ENCODE assay signal across 18 cellular contexts in the genomic region with DNA sequence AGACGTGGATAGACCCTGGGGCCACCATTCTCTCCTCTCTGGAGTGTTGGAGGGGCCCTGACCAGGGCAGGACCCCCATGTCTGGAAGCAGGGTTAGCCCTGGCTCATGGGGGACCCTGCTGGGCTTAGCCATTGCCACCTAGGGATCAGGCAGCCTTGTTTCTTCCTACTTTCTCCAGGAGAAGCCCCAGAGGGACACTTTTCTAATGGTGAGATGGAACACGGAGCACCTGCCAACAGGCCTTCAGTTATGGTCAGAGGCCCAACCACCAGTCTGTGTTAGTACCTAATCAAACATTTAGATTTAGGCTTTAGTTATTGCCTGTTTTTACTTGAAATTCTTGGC. TPM values are rescaled to one million over a fixed set of nuclear protein-coding genes. Genes with fewer than 3 reads are reported as not detected.
DNase-seq lines count a peak whose midpoint lies in the region; ATAC-seq and TF ChIP-seq lines count a peak whose summit lies in the region.
"Had no signal": no experiment of that assay in that cellular context is flagged by ENCODE, and none has a peak within 500 bp of the region (broad histone marks: within the 10 kb centered on the region; RNA-seq: fewer than 3 reads in every experiment).

No MANE protein-coding gene starts in this region.

- H3K9ac ChIP-seq in Karpas-422 (ENCODE audit: low read length) = peak overlapping the region; percentile 86

- no peaks in the 10 kb centered on the region for H3K9me3 Mint-ChIP-seq in activated CD8-positive, alpha-beta memory T cell treated with anti-CD3 and anti-CD28 coated beads, Interleukin-2, amount 10 ng/mL, durations not matched to agents 7 days and 5 days (ENCODE audit: low read depth)
- no peaks in the 10 kb centered on the region for H3K9me3 Mint-ChIP-seq in activated T-helper 2 cell treated with anti-CD3 and anti-CD28 coated beads, Interferon-gamma antibody, Interleukin-2, Interleukin-4, amounts not matched to agents 10 μg/mL and 5 μg/mL and 100 μg/mL, durations not matched to agents 14 hours and 24 hours and 36 hours
- H3K9me3 Mint-ChIP-seq in stimulated activated effector memory CD8-positive, alpha-beta T cell treated with anti-CD3 and anti-CD28 coated beads, Interleukin-12 subunit alpha, Interleukin-12 subunit beta, amount 100 ng/mL, for 72 hours = no peaks in the 10 kb centered on the region

- no peak for DNase-seq in activated CD8-positive, alpha-beta memory T cell treated with anti-CD3 and anti-CD28 coated beads, Interleukin-2, amount 10 ng/mL, durations not matched to agents 7 days and 5 days
- no peak for DNase-seq in activated CD8-positive, alpha-beta memory T cell treated with anti-CD3 and anti-CD28 coated beads for 24 hours
- DNase-seq in Karpas-422 (no peak), MG63 (no peak), WERI-Rb-1 (no peak)
- DNase-seq in activated T-helper 2 cell treated with anti-CD3 and anti-CD28 coated beads, Interferon-gamma antibody, Interleukin-2, Interleukin-4, amounts not matched to agents 10 μg/mL and 5 μg/mL and 100 μg/mL, durations not matched to agents 14 hours and 24 hours and 36 hours (ENCODE audit: low spot score) = no peak
- no peak for DNase-seq in stimulated activated effector memory CD8-positive, alpha-beta T cell treated with anti-CD3 and anti-CD28 coated beads, Interleukin-12 subunit alpha, Interleukin-12 subunit beta, amount 100 ng/mL, for 72 hours (ENCODE audit: low spot score in 2 of 2)
- DNase-seq: activated CD4-positive, alpha-beta T cell treated with anti-CD3 and anti-CD28 coated beads, Interleukin-2, amount 50 U/mL, for 1 hour; C1 segment of cervical spinal cord; DMS 273 treated with DMSO at 0.1 percent for 48 hours; GF-D8; NCI-H1417 treated with DMSO at 0.1 percent for 48 hours; NCI-H524 treated with DMSO at 0.1 percent for 48 hours; occipital lobe; spleen; stimulated activated CD4-positive, alpha-beta T cell treated with anti-CD3 and anti-CD28 coated beads, Interleukin-4, amount 100 ng/mL, for 4 hours; SW 1271 had no signal

- no peaks in the 10 kb centered on the region for H3K9me2 ChIP-seq in Karpas-422 (replicated peaks; ENCODE audit: insufficient read depth, low read length)

- peak overlapping the region; percentile 47 for H3K27ac Mint-ChIP-seq in activated CD8-positive, alpha-beta memory T cell treated with anti-CD3 and anti-CD28 coated beads, Interleukin-2, amount 10 ng/mL, durations not matched to agents 7 days and 5 days
- H3K27ac Mint-ChIP-seq in activated T-helper 2 cell treated with anti-CD3 and anti-CD28 coated beads, Interferon-gamma antibody, Interleukin-2, Interleukin-4, amounts not matched to agents 10 μg/mL and 5 μg/mL and 100 μg/mL, durations not matched to agents 14 hours and 24 hours and 36 hours = peak overlapping the region; percentile 47
- H3K27ac Mint-ChIP-seq in stimulated activated effector memory CD8-positive, alpha-beta T cell treated with anti-CD3 and anti-CD28 coated beads, Interleukin-12 subunit alpha, Interleukin-12 subunit beta, amount 100 ng/mL, for 72 hours = peak overlapping the region; percentile 78

- H3K4me2 ChIP-seq in Karpas-422 (ENCODE audit: low read depth, low read length, poor library complexity, severe bottlenecking) = peak overlapping the region; percentile 85

- H3K36me3 ChIP-seq in Karpas-422 (ENCODE audit: insufficient read depth, low read length) (peaks cover 34% of the 10 kb centered on the region), MG63 (peaks cover 40% of the 10 kb centered on the region), WERI-Rb-1 (peaks cover 68% of the 10 kb centered on the region)

- peaks cover 39% of the 10 kb centered on the region for H3K79me2 ChIP-seq in Karpas-422 (ENCODE audit: low read length)

- peaks cover 18% of the 10 kb centered on the region for H3K36me3 Mint-ChIP-seq in activated CD8-positive, alpha-beta memory T cell treated with anti-CD3 and anti-CD28 coated beads, Interleukin-2, amount 10 ng/mL, durations not matched to agents 7 days and 5 days
- H3K36me3 Mint-ChIP-seq in activated T-helper 2 cell treated with anti-CD3 and anti-CD28 coated beads, Interferon-gamma antibody, Interleukin-2, Interleukin-4, amounts not matched to agents 10 μg/mL and 5 μg/mL and 100 μg/mL, durations not matched to agents 14 hours and 24 hours and 36 hours (ENCODE audit: low read depth) = peaks cover 70% of the 10 kb centered on the region
- H3K36me3 Mint-ChIP-seq in stimulated activated effector memory CD8-positive, alpha-beta T cell treated with anti-CD3 and anti-CD28 coated beads, Interleukin-12 subunit alpha, Interleukin-12 subunit beta, amount 100 ng/mL, for 72 hours = peaks cover 82% of the 10 kb centered on the region

- peak overlapping the region; percentile 40; the same call in 1 of the 2 replicates for H3K27ac ChIP-seq in Karpas-422 (ENCODE audit: low read length)
- H3K27ac ChIP-seq in WERI-Rb-1 = no peak overlapping the region; the same call in 1 of the 2 replicates

- no peak overlapping the region for H2AFZ ChIP-seq in Karpas-422 (ENCODE audit: low read length)

- intact Hi-C loops in activated T-helper 2 cell treated with anti-CD3 and anti-CD28 coated beads, Interferon-gamma antibody, Interleukin-2, Interleukin-4, amounts not matched to agents 10 μg/mL and 5 μg/mL and 100 μg/mL, durations not matched to agents 14 hours and 24 hours and 36 hours (cut with micrococcal nuclease) = no loop called here

- no peak for TF ChIP-seq CTCF in WERI-Rb-1 (IDR thresholded peaks at IDR 0.05; ENCODE audit: low read depth, low read length)

- peaks cover 41% of the 10 kb centered on the region for H3K4me1 ChIP-seq in Karpas-422 (ENCODE audit: low read length)

- H3K9me3 ChIP-seq in Karpas-422 (ENCODE audit: low read length) (no peaks in the 10 kb centered on the region), MG63 (no peaks in the 10 kb centered on the region), WERI-Rb-1 (ENCODE audit: severe bottlenecking) (no peaks in the 10 kb centered on the region)
- H3K9me3 ChIP-seq: spleen had no signal

- H3K4me3 ChIP-seq in Karpas-422 (ENCODE audit: low read length) (peak overlapping the region; percentile 93; the same call in 1 of the 2 replicates), MG63 (no peak overlapping the region), WERI-Rb-1 (ENCODE audit: low read depth, low read length) (no peak overlapping the region)

- no peaks in the 10 kb centered on the region; the same call in 1 of the 2 replicates for H4K20me1 ChIP-seq in Karpas-422 (ENCODE audit: insufficient read depth, low read depth, low read length)

- no peak overlapping the region for H3K4me3 Mint-ChIP-seq in activated CD8-positive, alpha-beta memory T cell treated with anti-CD3 and anti-CD28 coated beads, Interleukin-2, amount 10 ng/mL, durations not matched to agents 7 days and 5 days
- no peak overlapping the region for H3K4me3 Mint-ChIP-seq in activated T-helper 2 cell treated with anti-CD3 and anti-CD28 coated beads, Interferon-gamma antibody, Interleukin-2, Interleukin-4, amounts not matched to agents 10 μg/mL and 5 μg/mL and 100 μg/mL, durations not matched to agents 14 hours and 24 hours and 36 hours (ENCODE audit: low read depth)
- H3K4me3 Mint-ChIP-seq in stimulated activated effector memory CD8-positive, alpha-beta T cell treated with anti-CD3 and anti-CD28 coated beads, Interleukin-12 subunit alpha, Interleukin-12 subunit beta, amount 100 ng/mL, for 72 hours = peak overlapping the region; percentile 91

- peaks cover 33% of the 10 kb centered on the region for H3K4me1 Mint-ChIP-seq in activated CD8-positive, alpha-beta memory T cell treated with anti-CD3 and anti-CD28 coated beads, Interleukin-2, amount 10 ng/mL, durations not matched to agents 7 days and 5 days
- H3K4me1 Mint-ChIP-seq in activated T-helper 2 cell treated with anti-CD3 and anti-CD28 coated beads, Interferon-gamma antibody, Interleukin-2, Interleukin-4, amounts not matched to agents 10 μg/mL and 5 μg/mL and 100 μg/mL, durations not matched to agents 14 hours and 24 hours and 36 hours (ENCODE audit: low read depth) = peaks cover 31% of the 10 kb centered on the region
- peaks cover 28% of the 10 kb centered on the region for H3K4me1 Mint-ChIP-seq in stimulated activated effector memory CD8-positive, alpha-beta T cell treated with anti-CD3 and anti-CD28 coated beads, Interleukin-12 subunit alpha, Interleukin-12 subunit beta, amount 100 ng/mL, for 72 hours

- no peaks in the 10 kb centered on the region for H3K27me3 ChIP-seq in Karpas-422 (ENCODE audit: low read length)
- no peaks in the 10 kb centered on the region for H3K27me3 ChIP-seq in MG63
- no peaks in the 10 kb centered on the region for H3K27me3 ChIP-seq in WERI-Rb-1 (ENCODE audit: insufficient read depth, low read depth, severe bottlenecking)
- H3K27me3 ChIP-seq: spleen had no signal

- no peak for ATAC-seq in activated CD8-positive, alpha-beta memory T cell treated with anti-CD3 and anti-CD28 coated beads, Interleukin-2, amount 10 ng/mL, durations not matched to agents 7 days and 5 days
- no peak for ATAC-seq in stimulated activated effector memory CD8-positive, alpha-beta T cell treated with anti-CD3 and anti-CD28 coated beads, Interleukin-12 subunit alpha, Interleukin-12 subunit beta, amount 100 ng/mL, for 72 hours
- no peak for ATAC-seq in GM19467 (IDR thresholded peaks at IDR 0.05; ENCODE audit: unreplicated experiment)

- no peaks in the 10 kb centered on the region for H3K27me3 Mint-ChIP-seq in activated CD8-positive, alpha-beta memory T cell treated with anti-CD3 and anti-CD28 coated beads, Interleukin-2, amount 10 ng/mL, durations not matched to agents 7 days and 5 days
- H3K27me3 Mint-ChIP-seq in activated T-helper 2 cell treated with anti-CD3 and anti-CD28 coated beads, Interferon-gamma antibody, Interleukin-2, Interleukin-4, amounts not matched to agents 10 μg/mL and 5 μg/mL and 100 μg/mL, durations not matched to agents 14 hours and 24 hours and 36 hours (ENCODE audit: low read depth) = no peaks in the 10 kb centered on the region

- CTCF ChIA-PET in activated CD8-positive, alpha-beta memory T cell treated with anti-CD3 and anti-CD28 coated beads, Interleukin-2, amount 10 ng/mL, durations not matched to agents 7 days and 5 days (lab: Charles Lee) = no interaction called here

RNA-seq across cellular contexts. Expression of a gene that starts 1.9 kb away (rescaled TPM):
- 10 to 100 TPM; 31.1 to 36.4 TPM for total RNA-seq in activated CD8-positive, alpha-beta memory T cell treated with anti-CD3 and anti-CD28 coated beads, Interleukin-2, amount 10 ng/mL, durations not matched to agents 7 days and 5 days
- total RNA-seq in Karpas-422 (2014; rRNA removed; shearing (Covaris generic); ENCODE audit: low replicate concordance) = 39.0 and 59.3 TPM in 2 replicates
- total RNA-seq in activated T-helper 2 cell treated with anti-CD3 and anti-CD28 coated beads, Interferon-gamma antibody, Interleukin-2, Interleukin-4, amounts not matched to agents 10 μg/mL and 5 μg/mL and 100 μg/mL, durations not matched to agents 14 hours and 24 hours and 36 hours = 26.2 and 26.9 TPM in 2 replicates
- total RNA-seq in MG63 (2014; rRNA removed; shearing (Covaris generic); ENCODE audit: low replicate concordance) = 33.0 and 38.7 TPM in 2 replicates

RNA-seq across cellular contexts. Expression of a gene that starts 17.1 kb away (rescaled TPM):
- 10 to 100 TPM; 27.0 to 32.4 TPM for total RNA-seq in activated CD8-positive, alpha-beta memory T cell treated with anti-CD3 and anti-CD28 coated beads, Interleukin-2, amount 10 ng/mL, durations not matched to agents 7 days and 5 days
- 53.8 and 62.5 TPM in 2 replicates for total RNA-seq in Karpas-422 (2014; rRNA removed; shearing (Covaris generic); ENCODE audit: low replicate concordance)
- total RNA-seq in activated T-helper 2 cell treated with anti-CD3 and anti-CD28 coated beads, Interferon-gamma antibody, Interleukin-2, Interleukin-4, amounts not matched to agents 10 μg/mL and 5 μg/mL and 100 μg/mL, durations not matched to agents 14 hours and 24 hours and 36 hours = 32.2 and 34.8 TPM in 2 replicates
- 56.2 and 80.2 TPM in 2 replicates for total RNA-seq in MG63 (2014; rRNA removed; shearing (Covaris generic); ENCODE audit: low replicate concordance)

RNA-seq across cellular contexts. Expression of a gene that starts 17.9 kb away (rescaled TPM):
- total RNA-seq in activated CD8-positive, alpha-beta memory T cell treated with anti-CD3 and anti-CD28 coated beads, Interleukin-2, amount 10 ng/mL, durations not matched to agents 7 days and 5 days = 10 to 100 TPM; 57.8 to 67.0 TPM
- 20.0 and 20.2 TPM in 2 replicates for total RNA-seq in Karpas-422 (2014; rRNA removed; shearing (Covaris generic); ENCODE audit: low replicate concordance)
- total RNA-seq in activated T-helper 2 cell treated with anti-CD3 and anti-CD28 coated beads, Interferon-gamma antibody, Interleukin-2, Interleukin-4, amounts not matched to agents 10 μg/mL and 5 μg/mL and 100 μg/mL, durations not matched to agents 14 hours and 24 hours and 36 hours = 36.0 and 36.1 TPM in 2 replicates
- 19.8 and 22.1 TPM in 2 replicates for total RNA-seq in MG63 (2014; rRNA removed; shearing (Covaris generic); ENCODE audit: low replicate concordance)

RNA-seq across cellular contexts. Expression of a gene that starts 29.6 kb away (rescaled TPM):
- total RNA-seq in activated CD8-positive, alpha-beta memory T cell treated with anti-CD3 and anti-CD28 coated beads, Interleukin-2, amount 10 ng/mL, durations not matched to agents 7 days and 5 days = 100 to 1,000 TPM in 1 of 2 experiments, 10 to 100 TPM in 1; 80.1 to 111 TPM
- 91.5 and 94.9 TPM in 2 replicates for total RNA-seq in Karpas-422 (2014; rRNA removed; shearing (Covaris generic); ENCODE audit: low replicate concordance)
- 103 and 110 TPM in 2 replicates for total RNA-seq in activated T-helper 2 cell treated with anti-CD3 and anti-CD28 coated beads, Interferon-gamma antibody, Interleukin-2, Interleukin-4, amounts not matched to agents 10 μg/mL and 5 μg/mL and 100 μg/mL, durations not matched to agents 14 hours and 24 hours and 36 hours
- 128 and 161 TPM in 2 replicates for total RNA-seq in MG63 (2014; rRNA removed; shearing (Covaris generic); ENCODE audit: low replicate concordance)

RNA-seq across cellular contexts. Expression of a gene that starts 30.3 kb away (rescaled TPM):
- 100 to 1,000 TPM in 1 of 2 experiments, 10 to 100 TPM in 1; 94.8 to 104 TPM for total RNA-seq in activated CD8-positive, alpha-beta memory T cell treated with anti-CD3 and anti-CD28 coated beads, Interleukin-2, amount 10 ng/mL, durations not matched to agents 7 days and 5 days
- total RNA-seq in Karpas-422 (2014; rRNA removed; shearing (Covaris generic); ENCODE audit: low replicate concordance) = 28.1 and 36.5 TPM in 2 replicates
- 101 and 108 TPM in 2 replicates for total RNA-seq in activated T-helper 2 cell treated with anti-CD3 and anti-CD28 coated beads, Interferon-gamma antibody, Interleukin-2, Interleukin-4, amounts not matched to agents 10 μg/mL and 5 μg/mL and 100 μg/mL, durations not matched to agents 14 hours and 24 hours and 36 hours
- total RNA-seq in MG63 (2014; rRNA removed; shearing (Covaris generic); ENCODE audit: low replicate concordance) = 81.8 and 89.1 TPM in 2 replicates
